8 cellular contexts compared by ENCODE assay signal in genomic region chr6:10721850-10722569, GRCh38. TPM values are rescaled to one million over a fixed set of nuclear protein-coding genes. Genes with fewer than 3 reads are reported as not detected.
DNase-seq lines count a peak whose midpoint lies in the region; ATAC-seq and TF ChIP-seq lines count a peak whose summit lies in the region.

No MANE protein-coding gene starts in this region.

- no peak for TF ChIP-seq CTCF in astrocyte of the cerebellum (IDR thresholded peaks at IDR 0.05; ENCODE audit: low read depth, low read length, missing control alignments)
- no peak for TF ChIP-seq CTCF in right lobe of liver (IDR thresholded peaks at IDR 0.05)
- no peak for TF ChIP-seq CTCF in tibial nerve (IDR thresholded peaks at IDR 0.05)

- no peak for ATAC-seq in activated T-cell treated with anti-CD3 and anti-CD28 coated beads, Interleukin-2, amount 50 U/mL, for 4 hours
- ATAC-seq in right lobe of liver = no peak
- no peak for ATAC-seq in HG03460 (IDR thresholded peaks at IDR 0.05; ENCODE audit: unreplicated experiment)

- no peaks in the 10 kb centered on the region for H3K9me3 Mint-ChIP-seq in activated T-cell treated with anti-CD3 and anti-CD28 coated beads, Interleukin-2, amount 50 U/mL, for 4 hours

- 87% methylated on average over 11 of the region's 11 CpGs for WGBS in right lobe of liver (ENCODE audit: insufficient coverage, low coverage, low lambda C conversion rate, missing lambda C conversion rate)
- 62 to 63% methylated on average over 11 of the region's 11 CpGs for WGBS in tibial nerve, 2 donors

- DNase-seq in activated T-cell treated with anti-CD3 and anti-CD28 coated beads, Interleukin-2, amount 50 U/mL, for 4 hours = no peak
- DNase-seq in activated T-cell treated with anti-CD3 and anti-CD28 coated beads for 4 hours (no peak), astrocyte of the cerebellum (ENCODE audit: low read depth) (no peak), right lobe of liver (no peak), tibial nerve (ENCODE audit: low spot score in 2 of 2) (no peak), occipital lobe (lab: John Stamatoyannopoulos, UW) (no peak), NCI-H2171 (lab: John Stamatoyannopoulos, UW) (no peak)

- peaks cover 7% of the 10 kb centered on the region for H3K36me3 Mint-ChIP-seq in activated T-cell treated with anti-CD3 and anti-CD28 coated beads, Interleukin-2, amount 50 U/mL, for 4 hours (ENCODE audit: insufficient read depth)

- intact Hi-C loops in right lobe of liver (cut with DNase I) = no loop called here

- H3K36me3 ChIP-seq in right lobe of liver = peaks cover 0 to 2% (median 0%) of the 10 kb centered on the region in 4 donors
- H3K36me3 ChIP-seq in tibial nerve = peaks cover 0 to 24% (median 0%) of the 10 kb centered on the region in 3 donors

- no peaks in the 10 kb centered on the region for H3K27me3 ChIP-seq in right lobe of liver
- H3K27me3 ChIP-seq in tibial nerve = no peaks in the 10 kb centered on the region

- in situ Hi-C loops in astrocyte of the cerebellum (cut with HindIII; ENCODE audit: low sequenced_read_pairs) = no loop called here

- no peak for TF ChIP-seq EP300 in tibial nerve (IDR thresholded peaks at IDR 0.05)

- no peaks in the 10 kb centered on the region for H3K9me3 ChIP-seq in right lobe of liver
- no peaks in the 10 kb centered on the region for H3K9me3 ChIP-seq in tibial nerve

- H3K4me3 Mint-ChIP-seq in activated T-cell treated with anti-CD3 and anti-CD28 coated beads, Interleukin-2, amount 50 U/mL, for 4 hours = peak overlapping the region; percentile 91

- no peaks in the 10 kb centered on the region for H3K27me3 Mint-ChIP-seq in activated T-cell treated with anti-CD3 and anti-CD28 coated beads, Interleukin-2, amount 50 U/mL, for 4 hours (ENCODE audit: low read depth)

- H3K27ac ChIP-seq in right lobe of liver (peak overlapping the region; percentile 42 to 75 (median 62)), tibial nerve (peak overlapping the region; percentile 47 to 91 (median 88))

- TF ChIP-seq POLR2A in right lobe of liver (IDR thresholded peaks at IDR 0.05) = no peak
- no peak for TF ChIP-seq POLR2A in tibial nerve (IDR thresholded peaks at IDR 0.05)

- H3K4me3 ChIP-seq in astrocyte of the cerebellum (ENCODE audit: low read depth, low read length) = peak overlapping the region; percentile 80
- H3K4me3 ChIP-seq in right lobe of liver = peak overlapping the region; percentile 70 to 76 (median 73)
- H3K4me3 ChIP-seq in tibial nerve = peak overlapping the region; percentile 27 to 82 (median 64)

- peaks cover 0 to 13% (median 0%) of the 10 kb centered on the region in 4 donors for H3K4me1 ChIP-seq in right lobe of liver
- H3K4me1 ChIP-seq in tibial nerve = peaks cover 0 to 52% (median 11%) of the 10 kb centered on the region in 4 donors

- H3K4me1 Mint-ChIP-seq in activated T-cell treated with anti-CD3 and anti-CD28 coated beads, Interleukin-2, amount 50 U/mL, for 4 hours (ENCODE audit: low read depth) = peaks cover 43% of the 10 kb centered on the region

RNA-seq across cellular contexts. Expression of gene TMEM14C, which starts 0.9 kb away (rescaled TPM):
- 10 to 100 TPM; 35.4 to 47.2 (median 38.3) TPM for total RNA-seq in activated T-cell treated with anti-CD3 and anti-CD28 coated beads, Interleukin-2, amount 50 U/mL, for 4 hours
- total RNA-seq in right lobe of liver (10 to 100 TPM; 45.6 to 72.1 (median 54.0) TPM), tibial nerve (100 to 1,000 TPM in 3 of 4 donors, 10 to 100 TPM in 1; 87.9 to 136 (median 116) TPM), occipital lobe (34.2 TPM)

RNA-seq across cellular contexts. Expression of gene TMEM14B, which starts 25.6 kb away (rescaled TPM):
- total RNA-seq in activated T-cell treated with anti-CD3 and anti-CD28 coated beads, Interleukin-2, amount 50 U/mL, for 4 hours = 10 to 100 TPM; 84.0 to 85.0 (median 84.4) TPM
- total RNA-seq in right lobe of liver (10 to 100 TPM; 32.6 to 49.8 (median 43.5) TPM), tibial nerve (10 to 100 TPM; 50.0 to 76.3 (median 60.1) TPM), occipital lobe (48.8 TPM)

RNA-seq across cellular contexts. Expression of gene PAK1IP1, which starts 27.2 kb away (rescaled TPM):
- total RNA-seq in activated T-cell treated with anti-CD3 and anti-CD28 coated beads, Interleukin-2, amount 50 U/mL, for 4 hours = 10 to 100 TPM; 79.2 to 87.9 (median 87.6) TPM
- total RNA-seq in right lobe of liver (1 to 10 TPM; 3.4 to 9.1 (median 6.5) TPM), tibial nerve (10 to 100 TPM in 2 of 4 donors, 1 to 10 TPM in 2; 6.5 to 21.0 (median 10.3) TPM), occipital lobe (22.1 TPM)

RNA-seq across cellular contexts. Expression of gene C6orf52, which starts 27.6 kb away (rescaled TPM):
- total RNA-seq in activated T-cell treated with anti-CD3 and anti-CD28 coated beads, Interleukin-2, amount 50 U/mL, for 4 hours = 1 to 10 TPM; 2.5 to 5.3 (median 4.3) TPM
- 1 to 10 TPM in 1 of 6 experiments, under 1 TPM in 1, not detected in 4; 0.75 to 1.2 TPM for total RNA-seq in right lobe of liver
- total RNA-seq in tibial nerve = not detected
- total RNA-seq in occipital lobe = 1.7 TPM
